Comparison of ENCODE assay signal across 26 cellular contexts in the genomic region with DNA sequence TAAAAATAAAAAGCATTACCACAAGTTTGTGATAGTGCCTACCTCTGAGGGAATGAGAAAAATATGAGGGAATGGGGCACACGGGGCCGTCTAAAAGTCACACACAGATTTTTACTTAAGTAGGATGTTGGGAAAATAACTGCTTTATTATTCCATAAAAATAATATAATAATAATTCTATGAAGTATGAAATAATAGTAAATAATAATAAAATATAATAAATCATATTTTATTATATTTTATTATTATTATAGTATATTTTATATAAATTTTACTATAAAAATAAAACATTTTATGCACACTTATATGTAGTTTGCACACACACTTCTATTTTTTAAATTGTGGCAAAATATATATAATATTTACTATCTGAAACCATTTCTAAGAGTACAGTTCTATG.
"Had no signal": no experiment of that assay in that cellular context is flagged by ENCODE, and none has a peak within 500 bp of the region (broad histone marks: within the 10 kb centered on the region; RNA-seq: fewer than 3 reads in every experiment).

No MANE protein-coding gene starts in this region.

- ATAC-seq: effector memory CD8-positive, alpha-beta T cell; esophagus mucosa; foreskin keratinocyte; gastrocnemius medialis; gastroesophageal sphincter; heart left ventricle; heart right ventricle had no signal

- H3K9me3 Mint-ChIP-seq: dendritic cell treated with granulocyte-macrophage colony-stimulating factor and Interleukin-4, amounts not matched to agents 40 ng/mL and 50 ng/mL, for 4 days; effector memory CD8-positive, alpha-beta T cell; endodermal cell had no signal

- H3K4me3 Mint-ChIP-seq: dendritic cell treated with granulocyte-macrophage colony-stimulating factor and Interleukin-4, amounts not matched to agents 40 ng/mL and 50 ng/mL, for 4 days; effector memory CD8-positive, alpha-beta T cell; endodermal cell had no signal

- DNase-seq: colonic mucosa; cortex of kidney; dermis blood vessel endothelial cell; dorsolateral prefrontal cortex; effector CD4-positive, alpha-beta T cell; effector CD8-positive, alpha-beta T cell; effector memory CD4-positive, alpha-beta T cell; effector memory CD8-positive, alpha-beta T cell; endodermal cell; erythroblast; esophagus squamous epithelium; foreskin fibroblast; foreskin keratinocyte; foreskin melanocyte; gastrocnemius medialis; glutamatergic neuron; head of caudate nucleus; heart left ventricle; heart right ventricle had no signal

- H3K27me3 Mint-ChIP-seq: effector memory CD8-positive, alpha-beta T cell had no signal

- FAIRE-seq: colon, endometrium, endothelial cell of umbilical vein, frontal cortex had no signal

- H3K27ac Mint-ChIP-seq: dendritic cell treated with granulocyte-macrophage colony-stimulating factor and Interleukin-4, amounts not matched to agents 40 ng/mL and 50 ng/mL, for 4 days; effector memory CD8-positive, alpha-beta T cell; endodermal cell had no signal
